ENCODE assay signal across 14 cellular contexts in the genomic region with DNA sequence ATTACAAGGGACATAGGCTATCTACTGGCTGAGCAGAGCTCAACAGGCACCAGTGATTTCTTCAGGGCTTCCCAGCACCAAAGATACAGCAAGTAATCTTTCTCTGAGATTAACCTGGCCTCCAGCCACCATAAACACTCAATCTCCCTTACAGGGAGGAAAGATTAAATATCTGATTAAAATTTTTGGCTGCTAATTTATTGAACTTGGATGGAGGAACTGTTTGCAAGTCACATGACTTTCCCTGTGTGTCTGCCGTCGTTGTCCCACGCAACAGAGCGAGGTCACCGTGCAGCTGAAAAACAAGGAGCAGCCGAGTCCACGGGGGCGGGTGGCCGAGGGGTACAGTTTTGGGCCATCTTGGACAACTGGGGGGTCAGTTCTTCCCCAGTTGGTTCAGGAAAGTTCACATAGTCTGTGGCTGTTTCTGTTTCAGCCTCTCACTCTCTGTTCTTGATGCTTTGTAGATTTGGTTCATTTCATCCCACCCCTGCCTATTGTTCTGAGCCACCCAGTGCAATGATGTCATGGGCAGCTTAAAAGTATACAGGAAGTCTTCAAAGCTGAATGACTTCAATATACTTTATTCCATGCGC.
DNase-seq lines count a peak whose midpoint lies in the region; ATAC-seq and TF ChIP-seq lines count a peak whose summit lies in the region.
"Had no signal": no experiment of that assay in that cellular context is flagged by ENCODE, and none has a peak within 500 bp of the region (broad histone marks: within the 10 kb centered on the region; RNA-seq: fewer than 3 reads in every experiment).

No MANE protein-coding gene starts in this region.

- DNase-seq in amniotic epithelial cell (ENCODE audit: low read depth), result peak; percentile 40
- DNase-seq in Right ventricle myocardium superior, result peak; percentile 69
- no peak for DNase-seq in omental fat pad (ENCODE audit: low spot score)
- DNase-seq in effector CD8-positive, alpha-beta T cell (lab: John Stamatoyannopoulos, UW), result no peak
- no peak for DNase-seq in NCI-H524 treated with DMSO at 0.1 percent for 48 hours (lab: John Stamatoyannopoulos, UW)
- no peak for DNase-seq in DMS153 treated with DMSO at 0.1 percent for 48 hours (lab: John Stamatoyannopoulos, UW; ENCODE audit: unreplicated experiment)
- DNase-seq: DMS 273 treated with DMSO at 0.1 percent for 48 hours, MV-4-11, NCI-H510A treated with DMSO at 0.1 percent for 48 hours, SHP77 treated with DMSO at 0.1 percent for 48 hours, trophoblast cell, WERI-Rb-1 had no signal

- no peak for TF ChIP-seq CTCF in 22Rv1 (IDR thresholded peaks at IDR 0.05)
- TF ChIP-seq CTCF in omental fat pad (IDR thresholded peaks at IDR 0.05), result no peak

- intact Hi-C loops in Right ventricle myocardium superior (cut with DNase I), result no loop called here

- ATAC-seq in Right ventricle myocardium superior (ENCODE audit: poor library complexity), result peak; percentile 75
- peak; percentile 28 for ATAC-seq in omental fat pad (ENCODE audit: low FRiP score)
- no peak for ATAC-seq in HG03045 (IDR thresholded peaks at IDR 0.05; ENCODE audit: unreplicated experiment)

- H3K27ac ChIP-seq in 22Rv1, result peak overlapping the region; percentile 60
- H3K27ac ChIP-seq: WERI-Rb-1 had no signal

Comparison
In these comparisons a context has a peak if more than half of its experiments do, and no peak if none do; other contexts are left out.
1. DNase-seq: peak in amniotic epithelial cell (single experiment) and Right ventricle myocardium superior (single experiment); none in omental fat pad (single experiment), effector CD8-positive, alpha-beta T cell (single experiment), NCI-H524 treated with DMSO at 0.1 percent for 48 hours (single experiment) and DMS153 treated with DMSO at 0.1 percent for 48 hours (single experiment).